In the genomic region with DNA sequence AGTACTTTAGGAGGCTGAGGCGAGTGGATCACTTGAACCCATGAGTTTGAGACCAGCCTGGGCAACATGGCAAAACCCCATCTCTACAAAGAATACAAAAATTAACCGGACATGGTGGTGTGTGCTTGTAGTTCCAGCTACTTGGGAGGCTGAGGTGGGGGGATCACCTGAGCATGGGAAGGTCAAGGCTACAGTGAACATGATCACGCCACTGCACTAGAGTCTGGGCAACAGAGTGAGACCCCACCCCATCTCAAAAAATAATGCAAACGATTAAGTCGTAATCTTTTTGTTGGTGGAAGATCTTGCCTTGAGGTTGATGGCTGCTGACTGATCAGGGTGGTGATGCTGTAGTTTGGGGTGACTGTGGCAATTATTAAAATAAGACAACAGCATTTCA, we compare ENCODE assay signal across 1 cellular context.
A peak's percentile ranks its signal among the peaks of the same experiment; 100 is the strongest.
TF ChIP-seq lines count a peak whose summit lies in the region.

No MANE protein-coding gene starts in this region.

TF ChIP-seq in K562, 482 proteins besides CTCF, POLR2A, EP300 and RAD21:
- peak; percentile 42 for TF ChIP-seq CBX2 (IDR thresholded peaks at IDR 0.05; ENCODE audit: insufficient read depth, low read length, poor library complexity, severe bottlenecking)
- TF ChIP-seq, protein P1, sequence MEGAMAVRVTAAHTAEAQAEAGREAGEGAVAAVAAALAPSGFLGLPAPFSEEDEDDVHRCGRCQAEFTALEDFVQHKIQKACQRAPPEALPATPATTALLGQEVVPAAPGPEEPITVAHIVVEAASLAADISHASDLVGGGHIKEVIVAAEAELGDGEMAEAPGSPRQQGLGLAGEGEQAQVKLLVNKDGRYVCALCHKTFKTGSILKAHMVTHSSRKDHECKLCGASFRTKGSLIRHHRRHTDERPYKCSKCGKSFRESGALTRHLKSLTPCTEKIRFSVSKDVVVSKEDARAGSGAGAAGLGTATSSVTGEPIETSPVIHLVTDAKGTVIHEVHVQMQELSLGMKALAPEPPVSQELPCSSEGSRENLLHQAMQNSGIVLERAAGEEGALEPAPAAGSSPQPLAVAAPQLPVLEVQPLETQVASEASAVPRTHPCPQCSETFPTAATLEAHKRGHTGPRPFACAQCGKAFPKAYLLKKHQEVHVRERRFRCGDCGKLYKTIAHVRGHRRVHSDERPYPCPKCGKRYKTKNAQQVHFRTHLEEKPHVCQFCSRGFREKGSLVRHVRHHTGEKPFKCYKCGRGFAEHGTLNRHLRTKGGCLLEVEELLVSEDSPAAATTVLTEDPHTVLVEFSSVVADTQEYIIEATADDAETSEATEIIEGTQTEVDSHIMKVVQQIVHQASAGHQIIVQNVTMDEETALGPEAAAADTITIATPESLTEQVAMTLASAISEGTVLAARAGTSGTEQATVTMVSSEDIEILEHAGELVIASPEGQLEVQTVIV (CRISPR knock-in tag; IDR thresholded peaks at IDR 0.05; ENCODE audit: borderline replicate concordance): no peak
TF ChIP-seq in K562: peak in this region for 1.
